12 cellular contexts compared by ENCODE assay signal in the genomic region with DNA sequence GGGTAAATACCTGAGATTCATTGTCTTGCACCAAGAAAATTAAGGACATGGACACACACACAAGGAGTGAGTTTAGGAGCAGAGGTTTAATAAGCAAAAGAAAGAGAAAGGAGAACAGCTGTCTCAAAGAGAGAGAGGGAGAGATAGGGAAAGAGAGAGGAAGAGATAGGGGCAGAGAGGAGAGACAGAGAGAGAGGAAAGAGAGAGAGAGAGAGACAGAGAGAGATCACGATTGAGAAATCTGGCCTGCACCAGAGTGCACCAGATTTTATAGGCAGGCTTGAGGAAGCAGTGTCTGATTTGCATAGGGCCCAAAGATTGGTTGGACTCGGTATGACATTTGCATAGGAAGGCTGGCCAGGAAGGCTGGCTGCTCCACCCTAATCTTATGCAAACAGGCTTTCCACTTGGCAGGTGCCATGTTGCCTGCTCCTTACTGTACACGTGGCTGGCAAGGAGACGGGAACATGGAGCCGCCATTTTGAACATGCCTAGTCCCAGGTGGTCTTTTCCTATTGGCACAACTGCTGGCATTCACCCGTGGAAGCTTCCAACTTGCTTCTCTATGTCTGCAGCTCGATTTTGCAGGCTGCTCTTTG.
DNase-seq lines count a peak whose midpoint lies in the region; ATAC-seq lines count a peak whose summit lies in the region.
"Had no signal": no experiment of that assay in that cellular context is flagged by ENCODE, and none has a peak within 500 bp of the region (broad histone marks: within the 10 kb centered on the region; RNA-seq: fewer than 3 reads in every experiment).

No MANE protein-coding gene starts in this region.

- in situ Hi-C loops in G401 (cut with HindIII; ENCODE audit: low sequenced_read_pairs): no loop called here

- no peaks in the 10 kb centered on the region for H3K27me3 Mint-ChIP-seq in CD4-positive, alpha-beta memory T cell
- H3K27me3 Mint-ChIP-seq: memory B cell had no signal

- no peak overlapping the region for H3K27ac ChIP-seq in CD4-positive, alpha-beta memory T cell (ENCODE audit: low read depth, low read length)
- H3K27ac ChIP-seq: foreskin keratinocyte had no signal

- CTCF ChIA-PET in CD4-positive, alpha-beta memory T cell (lab: Charles Lee; ENCODE audit: partially characterized antibody): no interaction called here

- no peak for ATAC-seq in HG03045 (IDR thresholded peaks at IDR 0.05; ENCODE audit: unreplicated experiment)
- ATAC-seq in HG03159 (IDR thresholded peaks at IDR 0.05; ENCODE audit: unreplicated experiment): no peak
- ATAC-seq: foreskin keratinocyte had no signal

- DNase-seq in G401 (ENCODE audit: low spot score) (peak; percentile 44), NAMALWA (ENCODE audit: low spot score) (peak; percentile 38), RPMI7951 (ENCODE audit: low read depth) (peak; percentile 0), iPS DF 19.7 (ENCODE audit: low read depth, low spot score) (peak; percentile 23), head of caudate nucleus (no peak)
- DNase-seq in CD4-positive, alpha-beta memory T cell: no peak
- DNase-seq: activated effector memory CD4-positive, alpha-beta T cell treated with Interleukin-2 at 50 U/mL for 16 hours; EL; foreskin keratinocyte had no signal

- H3K4me3 ChIP-seq in CD4-positive, alpha-beta memory T cell (ENCODE audit: low read length in 2 of 2): no peak overlapping the region

- no peak overlapping the region for H3K4me3 Mint-ChIP-seq in CD4-positive, alpha-beta memory T cell
- H3K4me3 Mint-ChIP-seq: memory B cell had no signal

- no peaks in the 10 kb centered on the region for H3K4me1 ChIP-seq in CD4-positive, alpha-beta memory T cell (ENCODE audit: insufficient read depth, low read length)
- H3K4me1 ChIP-seq: foreskin keratinocyte had no signal

- H3K36me3 Mint-ChIP-seq in CD4-positive, alpha-beta memory T cell: no peaks in the 10 kb centered on the region

- no peaks in the 10 kb centered on the region for H3K27me3 ChIP-seq in CD4-positive, alpha-beta memory T cell (ENCODE audit: insufficient read depth, low read length)
- H3K27me3 ChIP-seq: foreskin keratinocyte had no signal

- H3K9me3 ChIP-seq in CD4-positive, alpha-beta memory T cell (ENCODE audit: control insufficient read depth in 1 of 2, low read length in 2 of 2): no peaks in the 10 kb centered on the region

- intact Hi-C loops in head of caudate nucleus (cut with DNase I): no loop called here
- intact Hi-C loops in CD4-positive, alpha-beta memory T cell (cut with micrococcal nuclease): no loop called here

- H3K4me1 Mint-ChIP-seq in CD4-positive, alpha-beta memory T cell: peaks cover 0 to 2% (median 0%) of the 10 kb centered on the region in 4 donors
- H3K4me1 Mint-ChIP-seq: memory B cell had no signal

- H3K27ac Mint-ChIP-seq in CD4-positive, alpha-beta memory T cell: no peak overlapping the region
- H3K27ac Mint-ChIP-seq: memory B cell had no signal

- POLR2A ChIA-PET in CD4-positive, alpha-beta memory T cell (lab: Charles Lee; ENCODE audit: partially characterized antibody): no interaction called here

- H3K36me3 ChIP-seq in CD4-positive, alpha-beta memory T cell (ENCODE audit: insufficient read depth, low read length): no peaks in the 10 kb centered on the region

- H3K9me3 Mint-ChIP-seq in CD4-positive, alpha-beta memory T cell: no peaks in the 10 kb centered on the region

Comparison
In these comparisons a context has a peak if more than half of its experiments do, and no peak if none do; other contexts are left out.
1. DNase-seq: peak in G401 (single experiment), NAMALWA (single experiment), RPMI7951 (single experiment) and iPS DF 19.7 (single experiment); none in head of caudate nucleus (0 of 42) and CD4-positive, alpha-beta memory T cell (0 of 5).